ENCODE assay signal across 11 cellular contexts in the genomic region with DNA sequence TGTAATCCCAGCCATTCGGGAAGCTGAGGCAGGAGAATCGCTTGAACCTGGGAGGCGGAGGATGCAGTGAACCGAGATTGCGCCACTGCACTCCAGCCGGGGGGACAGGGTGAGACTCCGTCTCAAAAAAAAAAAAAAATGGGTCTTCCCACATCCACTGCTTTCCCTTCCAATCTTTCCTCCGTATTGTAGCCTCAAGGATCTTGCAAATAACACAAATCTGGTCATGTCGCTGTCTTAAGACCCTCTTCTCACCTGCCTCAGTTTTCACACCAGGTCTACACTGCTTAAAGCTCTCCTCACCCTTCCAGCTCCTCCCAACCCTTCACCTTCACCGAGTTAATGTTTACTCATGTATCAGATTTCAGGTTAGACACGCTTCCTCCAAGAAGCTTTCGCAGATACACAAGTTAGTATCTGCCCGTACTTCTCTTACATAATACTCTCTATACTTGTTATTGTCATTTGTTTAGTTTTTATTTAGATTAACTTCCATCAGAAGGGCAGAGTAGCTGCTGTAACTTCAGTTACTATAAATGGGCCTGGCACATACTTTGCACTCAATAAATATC. TPM values are rescaled to one million over a fixed set of nuclear protein-coding genes. Genes with fewer than 3 reads are reported as not detected.
A peak's percentile ranks its signal among the peaks of the same experiment; 100 is the strongest.
DNase-seq lines count a peak whose midpoint lies in the region; TF ChIP-seq lines count a peak whose summit lies in the region.
"Had no signal": no experiment of that assay in that cellular context is flagged by ENCODE, and none has a peak within 500 bp of the region (broad histone marks: within the 10 kb centered on the region; RNA-seq: fewer than 3 reads in every experiment).

No MANE protein-coding gene starts in this region.

- DNase-seq in AG10803 (ENCODE audit: low read depth) (no peak), HT-29 (ENCODE audit: low spot score) (peak; percentile 45), colonic mucosa (peak; percentile 25), amygdala (lab: John Stamatoyannopoulos, UW) (no peak), HuH-7 (ENCODE audit: low spot score) (no peak), HEK293T (ENCODE audit: extremely low spot score) (no peak), osteocyte (ENCODE audit: extremely low spot score, unreplicated experiment) (no peak)
- DNase-seq: naive B cell had no signal

- POLR2A ChIA-PET in HEK293T (lab: Yijun Ruan, JAX), result interaction anchor here (1.1 kb wide), 1 partner anchor 24 kb away, joined by 3 read pairs; a partner anchor contains a TSS

- H3K27ac ChIP-seq in colonic mucosa, result no peak overlapping the region

- intact Hi-C loops in colonic mucosa (cut with DNase I), result no loop called here

- CTCF ChIA-PET in HEK293T (lab: Yijun Ruan, JAX), result no interaction called here

- H3K36me3 ChIP-seq in colonic mucosa (no peaks in the 10 kb centered on the region), mucosa of stomach (ENCODE audit: control insufficient read depth, insufficient read depth, low read length) (no peaks in the 10 kb centered on the region)

- no peaks in the 10 kb centered on the region for H3K36me3 Mint-ChIP-seq in osteocyte (ENCODE audit: unreplicated experiment)
- H3K36me3 Mint-ChIP-seq: activated naive CD4-positive, alpha-beta T cell treated with anti-CD3 and anti-CD28 coated beads, Interleukin-2, amount 50 U/mL, for 24 hours; naive B cell had no signal

- H3K4me1 ChIP-seq in colonic mucosa (peaks cover 4% of the 10 kb centered on the region), mucosa of stomach (ENCODE audit: control insufficient read depth, insufficient read depth, low read length) (peaks cover 14% of the 10 kb centered on the region)

- no peak overlapping the region for H3K4me3 Mint-ChIP-seq in osteocyte (ENCODE audit: unreplicated experiment)
- H3K4me3 Mint-ChIP-seq: activated naive CD4-positive, alpha-beta T cell treated with anti-CD3 and anti-CD28 coated beads, Interleukin-2, amount 50 U/mL, for 24 hours; naive B cell; stimulated activated naive CD8-positive, alpha-beta T cell treated with anti-CD3 and anti-CD28 coated beads, Interleukin-15, Interleukin-2, amounts not matched to agents 100 ng/mL and 50 ng/mL, for 24 hours had no signal

- H3K27me3 ChIP-seq in colonic mucosa (no peaks in the 10 kb centered on the region), mucosa of stomach (ENCODE audit: control insufficient read depth, insufficient read depth, low read length) (no peaks in the 10 kb centered on the region)

- TF ChIP-seq CTCF in AG10803 (conservative IDR thresholded peaks at IDR 0.05; ENCODE audit: low read length) (no peak), colonic mucosa (IDR thresholded peaks at IDR 0.05) (no peak), osteocyte (IDR thresholded peaks at IDR 0.05) (no peak)

- peak overlapping the region; percentile 86 to 89 for H3K9ac ChIP-seq in colonic mucosa (ENCODE audit: low read depth in 2 of 2, low read length in 2 of 2)
- peak overlapping the region; percentile 95 for H3K9ac ChIP-seq in mucosa of stomach (ENCODE audit: low read length)

- H3K9me3 ChIP-seq in colonic mucosa (no peaks in the 10 kb centered on the region), mucosa of stomach (ENCODE audit: control insufficient read depth, low read length) (no peaks in the 10 kb centered on the region)

- no peaks in the 10 kb centered on the region for H3K9me3 Mint-ChIP-seq in osteocyte (ENCODE audit: unreplicated experiment)
- H3K9me3 Mint-ChIP-seq: activated naive CD4-positive, alpha-beta T cell treated with anti-CD3 and anti-CD28 coated beads, Interleukin-2, amount 50 U/mL, for 24 hours; naive B cell; stimulated activated naive CD8-positive, alpha-beta T cell treated with anti-CD3 and anti-CD28 coated beads, Interleukin-15, Interleukin-2, amounts not matched to agents 100 ng/mL and 50 ng/mL, for 24 hours had no signal

- no peak overlapping the region for H3K27ac Mint-ChIP-seq in osteocyte (ENCODE audit: unreplicated experiment)
- H3K27ac Mint-ChIP-seq: stimulated activated naive CD8-positive, alpha-beta T cell treated with anti-CD3 and anti-CD28 coated beads, Interleukin-15, Interleukin-2, amounts not matched to agents 100 ng/mL and 50 ng/mL, for 24 hours had no signal

- peaks cover 2% of the 10 kb centered on the region for H3K4me1 Mint-ChIP-seq in osteocyte (ENCODE audit: unreplicated experiment)

- H3K4me3 ChIP-seq in AG10803 (ENCODE audit: low read length), result peak overlapping the region; percentile 88
- peak overlapping the region; percentile 91 for H3K4me3 ChIP-seq in colonic mucosa
- peak overlapping the region; percentile 82 for H3K4me3 ChIP-seq in mucosa of stomach (ENCODE audit: low read length)

- peaks cover 11% of the 10 kb centered on the region for H3K27me3 Mint-ChIP-seq in osteocyte (ENCODE audit: unreplicated experiment)
- H3K27me3 Mint-ChIP-seq: activated naive CD4-positive, alpha-beta T cell treated with anti-CD3 and anti-CD28 coated beads, Interleukin-2, amount 50 U/mL, for 24 hours; stimulated activated naive CD8-positive, alpha-beta T cell treated with anti-CD3 and anti-CD28 coated beads, Interleukin-15, Interleukin-2, amounts not matched to agents 100 ng/mL and 50 ng/mL, for 24 hours had no signal

TF ChIP-seq in HEK293T, 16 proteins besides CTCF, POLR2A, EP300 and RAD21:
- TF ChIP-seq ARNT (IDR thresholded peaks at IDR 0.05) (no peak), FOXM1 (IDR thresholded peaks at IDR 0.05; ENCODE audit: borderline replicate concordance) (no peak), FOXK2 (IDR thresholded peaks at IDR 0.05) (no peak), HDGF (IDR thresholded peaks at IDR 0.05; ENCODE audit: borderline replicate concordance) (no peak), NFRKB (IDR thresholded peaks at IDR 0.05) (no peak), BHLHE40 (IDR thresholded peaks at IDR 0.05; ENCODE audit: borderline replicate concordance) (no peak), CTBP1 (IDR thresholded peaks at IDR 0.05; ENCODE audit: borderline replicate concordance) (no peak), LEF1 (IDR thresholded peaks at IDR 0.05; ENCODE audit: borderline replicate concordance) (no peak)
- TF ChIP-seq, protein P1, sequence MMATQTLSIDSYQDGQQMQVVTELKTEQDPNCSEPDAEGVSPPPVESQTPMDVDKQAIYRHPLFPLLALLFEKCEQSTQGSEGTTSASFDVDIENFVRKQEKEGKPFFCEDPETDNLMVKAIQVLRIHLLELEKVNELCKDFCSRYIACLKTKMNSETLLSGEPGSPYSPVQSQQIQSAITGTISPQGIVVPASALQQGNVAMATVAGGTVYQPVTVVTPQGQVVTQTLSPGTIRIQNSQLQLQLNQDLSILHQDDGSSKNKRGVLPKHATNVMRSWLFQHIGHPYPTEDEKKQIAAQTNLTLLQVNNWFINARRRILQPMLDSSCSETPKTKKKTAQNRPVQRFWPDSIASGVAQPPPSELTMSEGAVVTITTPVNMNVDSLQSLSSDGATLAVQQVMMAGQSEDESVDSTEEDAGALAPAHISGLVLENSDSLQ (IDR thresholded peaks at IDR 0.05), result no peak
TF ChIP-seq in HEK293T: peak in this region for 0.

RNA-seq across cellular contexts. Expression of a gene that starts 1.5 kb away (rescaled TPM):
- 18.9 and 24.6 TPM in 2 replicates for total RNA-seq in HT-29 (2014; rRNA removed; shearing (Covaris generic))
- total RNA-seq in colonic mucosa (10 to 100 TPM; 10.5 to 14.5 TPM), osteocyte (14.8 and 15.9 TPM in 2 replicates)

RNA-seq across cellular contexts. Expression of a gene that starts 24.3 kb away (rescaled TPM):
- total RNA-seq in HT-29 (2014; rRNA removed; shearing (Covaris generic)), result 8.4 and 12.2 TPM in 2 replicates
- total RNA-seq in colonic mucosa (10 to 100 TPM; 24.5 to 33.4 TPM), osteocyte (21.3 and 32.2 TPM in 2 replicates)

Comparison
In these comparisons a context has a peak if more than half of its experiments do, and no peak if none do; other contexts are left out.
1. DNase-seq: peak in HT-29 (single experiment) and colonic mucosa (single experiment); none in AG10803 (single experiment), amygdala (0 of 56), HuH-7 (single experiment), HEK293T (single experiment) and osteocyte (single experiment).
2. Peak in every context shown above with its lines, with median percentiles within 50 percentile points of each other: H3K4me3 ChIP-seq.